Comparison of ENCODE assay signal across 10 cellular contexts in the genomic region with DNA sequence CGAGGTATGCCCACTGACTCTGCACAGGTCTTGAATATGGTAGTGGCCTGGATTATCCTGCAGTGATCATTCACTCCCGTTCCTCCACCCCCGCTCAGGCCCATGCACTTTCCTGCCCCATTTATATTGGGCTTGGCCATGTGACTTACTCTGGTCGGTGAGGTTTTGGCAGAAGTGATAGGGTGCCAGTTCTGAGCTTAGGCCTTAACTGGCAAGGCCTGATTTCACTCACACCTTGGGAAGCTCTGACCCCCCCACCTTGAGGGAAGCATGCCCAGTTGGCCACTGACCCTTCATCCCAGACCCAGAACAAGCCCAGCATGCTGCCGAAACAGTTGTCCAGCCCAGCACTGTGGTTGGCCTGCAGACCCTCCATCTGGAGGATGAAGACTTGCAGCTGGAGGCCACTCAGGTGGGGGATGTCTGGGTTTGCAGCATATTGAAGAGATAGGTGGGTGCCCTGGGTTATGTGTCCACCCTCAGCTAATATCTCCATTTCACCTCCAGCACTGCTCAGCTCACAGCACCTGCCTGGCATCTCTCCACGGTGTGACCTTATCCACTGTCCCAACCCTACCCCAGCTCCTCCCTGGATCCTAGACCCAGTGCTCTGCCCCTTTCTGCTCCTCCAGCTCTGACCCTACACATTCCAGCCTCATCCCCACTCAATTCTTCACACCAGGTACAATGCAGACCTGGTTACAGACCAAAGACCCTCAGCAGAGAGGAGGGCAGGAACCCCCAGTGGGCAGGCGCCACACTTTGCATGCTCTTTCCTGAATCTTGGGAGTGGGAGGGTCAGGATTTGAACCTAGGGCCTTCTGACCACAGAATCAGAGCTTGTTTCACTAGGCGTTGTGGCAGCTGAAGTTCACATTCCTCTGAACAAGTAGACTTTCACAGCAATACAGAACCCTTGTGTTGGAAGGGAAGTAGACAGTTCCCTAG.
A peak's percentile ranks its signal among the peaks of the same experiment; 100 is the strongest.
DNase-seq lines count a peak whose midpoint lies in the region; ATAC-seq, FAIRE-seq and TF ChIP-seq lines count a peak whose summit lies in the region.
"Had no signal": no experiment of that assay in that cellular context is flagged by ENCODE, and none has a peak within 500 bp of the region (broad histone marks: within the 10 kb centered on the region; RNA-seq: fewer than 3 reads in every experiment).

No MANE protein-coding gene starts in this region.

- POLR2A ChIA-PET in naive thymus-derived CD8-positive, alpha-beta T cell (lab: Charles Lee), result no interaction called here

- peak overlapping the region in 2 of 4 donors; percentile 32 to 74 for H3K4me3 Mint-ChIP-seq in IgD-negative memory B cell
- peak overlapping the region in 1 of 2 donors; percentile 10 for H3K4me3 Mint-ChIP-seq in activated T-cell treated with anti-CD3 and anti-CD28 coated beads, Interleukin-2, amount 50 U/mL, for 72 hours
- H3K4me3 Mint-ChIP-seq in naive thymus-derived CD8-positive, alpha-beta T cell, result peak overlapping the region in 5 of 10 donors; percentile 11 to 78 (median 51)

- H3K27me3 Mint-ChIP-seq in IgD-negative memory B cell, result peaks cover 4% of the 10 kb centered on the region
- H3K27me3 Mint-ChIP-seq in activated T-cell treated with anti-CD3 and anti-CD28 coated beads, Interleukin-2, amount 50 U/mL, for 72 hours (ENCODE audit: low read depth), result no peaks in the 10 kb centered on the region
- H3K27me3 Mint-ChIP-seq in naive thymus-derived CD8-positive, alpha-beta T cell, result peaks cover 0 to 4% (median 0%) of the 10 kb centered on the region in 5 donors

- FAIRE-seq in GM12892 (lab: Jason Lieb, UNC), result no peak
- FAIRE-seq: TTC549 had no signal

- DNase-seq in GM12892 (ENCODE audit: insufficient read length) (peak; percentile 26), NCI-H1092 (lab: John Stamatoyannopoulos, UW) (no peak), NCI-H345 (lab: John Stamatoyannopoulos, UW) (no peak), NCI-H510A treated with DMSO at 0.1 percent for 48 hours (lab: John Stamatoyannopoulos, UW) (no peak)
- peak; percentile 38 to 84 for DNase-seq in activated T-cell treated with anti-CD3 and anti-CD28 coated beads, Interleukin-2, amount 50 U/mL, for 72 hours
- peak in 9 of 10 donors; percentile 14 to 90 (median 62) for DNase-seq in naive thymus-derived CD8-positive, alpha-beta T cell
- DNase-seq: hypothalamus had no signal

- H3K36me3 Mint-ChIP-seq in IgD-negative memory B cell, result no peaks in the 10 kb centered on the region
- peaks cover 2 to 16% of the 10 kb centered on the region in 2 donors for H3K36me3 Mint-ChIP-seq in activated T-cell treated with anti-CD3 and anti-CD28 coated beads, Interleukin-2, amount 50 U/mL, for 72 hours (ENCODE audit: insufficient read depth in 2 of 2)
- H3K36me3 Mint-ChIP-seq in naive thymus-derived CD8-positive, alpha-beta T cell, result no peaks in the 10 kb centered on the region

- peak overlapping the region; percentile 93 to 98 (median 96) for H3K27ac Mint-ChIP-seq in IgD-negative memory B cell
- peak overlapping the region; percentile 89 for H3K27ac Mint-ChIP-seq in activated T-cell treated with anti-CD3 and anti-CD28 coated beads, Interleukin-2, amount 50 U/mL, for 72 hours
- H3K27ac Mint-ChIP-seq in naive thymus-derived CD8-positive, alpha-beta T cell, result peak overlapping the region in 7 of 10 donors; percentile 11 to 100 (median 76)

- peaks cover 0 to 7% (median 2%) of the 10 kb centered on the region in 3 donors for H3K4me1 Mint-ChIP-seq in IgD-negative memory B cell
- H3K4me1 Mint-ChIP-seq in activated T-cell treated with anti-CD3 and anti-CD28 coated beads, Interleukin-2, amount 50 U/mL, for 72 hours (ENCODE audit: low read depth), result no peaks in the 10 kb centered on the region
- no peaks in the 10 kb centered on the region for H3K4me1 Mint-ChIP-seq in naive thymus-derived CD8-positive, alpha-beta T cell

- H3K9me3 Mint-ChIP-seq in IgD-negative memory B cell, result peaks cover 0 to 2% (median 0%) of the 10 kb centered on the region in 3 donors
- H3K9me3 Mint-ChIP-seq in activated T-cell treated with anti-CD3 and anti-CD28 coated beads, Interleukin-2, amount 50 U/mL, for 72 hours, result peaks cover 21 to 28% of the 10 kb centered on the region in 2 donors
- H3K9me3 Mint-ChIP-seq in naive thymus-derived CD8-positive, alpha-beta T cell, result peaks cover 0 to 3% (median 0%) of the 10 kb centered on the region in 9 donors

- peak; percentile 71 to 73 for ATAC-seq in activated T-cell treated with anti-CD3 and anti-CD28 coated beads, Interleukin-2, amount 50 U/mL, for 72 hours (replicated peaks in 1 of 2)
- peak; percentile 72 to 74 for ATAC-seq in naive thymus-derived CD8-positive, alpha-beta T cell
- ATAC-seq in HG03460 (IDR thresholded peaks at IDR 0.05; ENCODE audit: unreplicated experiment), result no peak

- no peak for TF ChIP-seq POLR2A in GM12892 (IDR thresholded peaks at IDR 0.05; ENCODE audit: low read depth, low read length)

Comparison
In these comparisons a context has a peak if more than half of its experiments do, and no peak if none do; other contexts are left out.
1. DNase-seq: peak in GM12892 (single experiment), activated T-cell treated with anti-CD3 and anti-CD28 coated beads, Interleukin-2, amount 50 U/mL, for 72 hours (2 of 2) and naive thymus-derived CD8-positive, alpha-beta T cell (9 of 10); none in NCI-H1092 (single experiment), NCI-H345 (single experiment) and NCI-H510A treated with DMSO at 0.1 percent for 48 hours (single experiment).
2. Peak in every context shown above with its lines, with median percentiles within 50 percentile points of each other: H3K27ac Mint-ChIP-seq.